In the genomic region with DNA sequence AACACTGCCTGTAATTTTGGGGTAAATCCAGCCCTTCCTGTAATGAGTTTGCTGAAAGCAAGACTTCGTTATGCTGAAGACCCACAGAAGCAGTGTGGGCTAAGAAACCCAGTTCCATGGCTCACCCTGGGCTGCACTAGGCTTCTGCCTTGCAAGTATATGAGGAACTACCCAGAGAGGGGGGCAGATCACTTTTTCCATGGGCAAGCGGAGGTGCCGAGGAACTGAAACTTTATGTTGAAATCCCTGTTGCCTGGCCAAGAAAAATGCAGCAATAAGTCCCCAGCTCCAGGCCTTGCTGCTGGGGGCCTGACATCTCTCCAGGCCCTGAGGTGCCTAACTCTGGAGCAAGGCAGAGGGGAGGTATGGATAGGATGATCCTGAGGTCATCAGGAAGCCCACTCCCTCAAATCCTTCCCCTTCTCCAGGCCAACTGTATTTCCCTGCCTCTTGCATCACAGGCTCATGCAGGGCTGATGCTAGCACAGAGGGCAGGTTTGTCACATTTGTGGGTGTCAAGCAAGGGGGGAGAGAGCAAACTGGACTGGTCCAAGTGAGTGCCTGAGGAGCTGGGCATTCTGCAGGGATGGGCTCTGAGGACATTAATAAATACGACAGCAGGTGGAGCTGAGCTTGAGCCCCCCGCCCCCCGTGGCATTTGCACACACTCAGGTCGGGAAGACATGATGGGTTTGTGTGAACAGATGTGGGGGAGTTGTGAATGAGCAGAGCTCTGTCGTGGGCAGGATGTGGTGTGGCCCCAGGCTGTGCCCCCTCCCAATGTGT, we compare ENCODE assay signal across 11 cellular contexts. TPM values are rescaled to one million over a fixed set of nuclear protein-coding genes. Genes with fewer than 3 reads are reported as not detected.
DNase-seq lines count a peak whose midpoint lies in the region; ATAC-seq, FAIRE-seq and TF ChIP-seq lines count a peak whose summit lies in the region.
"Had no signal": no experiment of that assay in that cellular context is flagged by ENCODE, and none has a peak within 500 bp of the region (broad histone marks: within the 10 kb centered on the region; RNA-seq: fewer than 3 reads in every experiment).

No MANE protein-coding gene starts in this region.

- 31% methylated on average over 8 of the region's 8 CpGs for WGBS in GM12878 (ENCODE audit: insufficient coverage, insufficient replicate concordance, low lambda C conversion rate, missing lambda C conversion rate)
- WGBS in upper lobe of left lung, 2 donors: 48 to 53% methylated on average over 8 of the region's 8 CpGs

- H3K27ac ChIP-seq in GM12878 (ENCODE audit: control insufficient read depth, insufficient read depth): peak overlapping the region; percentile 85
- peak overlapping the region; percentile 42 to 90 (median 72) for H3K27ac ChIP-seq in upper lobe of left lung

- peak overlapping the region; percentile 43 for H2AFZ ChIP-seq in GM12878 (ENCODE audit: control insufficient read depth, low read depth, low read length)

- H3K4me1 Mint-ChIP-seq in activated naive CD4-positive, alpha-beta T cell treated with anti-CD3 and anti-CD28 coated beads for 36 hours (ENCODE audit: low read depth): peaks cover 34% of the 10 kb centered on the region

- RAD21 ChIA-PET in GM12878 (lab: Charles Lee; ENCODE audit: unreplicated experiment): interaction anchor here (1.9 to 9.2 kb wide), 4 partner anchors 8 to 35 kb away, joined by 4 to 124 read pairs (median 47); a partner anchor contains a TSS

- TF ChIP-seq POLR2A in GM12878 (IDR thresholded peaks at IDR 0.05; ENCODE audit: low read depth, low read length) (no peak), upper lobe of left lung (IDR thresholded peaks at IDR 0.05) (no peak)

- peaks cover 9% of the 10 kb centered on the region; the same call in 1 of the 2 replicates for H3K79me2 ChIP-seq in GM12878 (ENCODE audit: control insufficient read depth, insufficient read depth, low read length)

- H3K27ac Mint-ChIP-seq in activated naive CD4-positive, alpha-beta T cell treated with anti-CD3 and anti-CD28 coated beads for 36 hours: peak overlapping the region; percentile 0

- no peak for FAIRE-seq in GM12878 (lab: Jason Lieb, UNC)

- BruUV-seq in GM12878 (replicated peaks; lab: Mats Ljungman, UMichigan): no TSS peak

- CTCF ChIA-PET in activated naive CD4-positive, alpha-beta T cell treated with anti-CD3 and anti-CD28 coated beads for 36 hours (lab: Charles Lee): interaction anchor here (4.8 kb wide), 1 partner anchor 35 kb away, joined by 26 read pairs; no protein-coding TSS in a partner anchor
- CTCF ChIA-PET in GM12878 (lab: Yijun Ruan, JAX): interaction anchor here (1.2 to 9.1 kb wide), 6 partner anchors 8 to 34 kb away, joined by 3 to 116 read pairs (median 12); a partner anchor contains a TSS

- H3K9me3 Mint-ChIP-seq in activated naive CD4-positive, alpha-beta T cell treated with anti-CD3 and anti-CD28 coated beads for 36 hours: no peaks in the 10 kb centered on the region

- POLR2A ChIA-PET in GM12878 (lab: Charles Lee): interaction anchor here (0.9 to 14.0 kb wide), 7 partner anchors 10 to 35 kb away, joined by 3 to 174 read pairs (median 3); a partner anchor contains a TSS

- TF ChIP-seq CTCF in GM12878 (IDR thresholded peaks at IDR 0.05 in 2 of 3, conservative IDR thresholded peaks at IDR 0.05 in 1 of 3; ENCODE audit: control insufficient read depth in 2 of 3, extremely low read depth in 1 of 3, insufficient read depth in 1 of 3, low read depth in 3 of 3, low read length in 3 of 3) (no peak), upper lobe of left lung (IDR thresholded peaks at IDR 0.05) (no peak)

- peak; percentile 45 for DNase-seq in activated naive CD4-positive, alpha-beta T cell treated with anti-CD3 and anti-CD28 coated beads for 36 hours
- no peak for DNase-seq in activated naive CD4-positive, alpha-beta T cell treated with Interleukin-2 at 50 U/mL for 16 hours
- no peak for DNase-seq in GM12878 (ENCODE audit: low read depth, low spot score)
- peak; percentile 88 for DNase-seq in mesenteric fat pad (ENCODE audit: low spot score)
- DNase-seq in upper lobe of left lung: peak in 1 of 2 donors; percentile 81
- no peak for DNase-seq in NCI-H446 treated with DMSO at 0.1 percent for 48 hours (lab: John Stamatoyannopoulos, UW)
- no peak for DNase-seq in NCI-H345 treated with DMSO at 0.1 percent for 48 hours (lab: John Stamatoyannopoulos, UW; ENCODE audit: unreplicated experiment)
- DNase-seq: SHP77 had no signal

- H3K4me1 ChIP-seq in GM12878 (ENCODE audit: control insufficient read depth, insufficient read depth, low read length): peaks cover 67% of the 10 kb centered on the region
- H3K4me1 ChIP-seq in upper lobe of left lung: peaks cover 57 to 65% (median 64%) of the 10 kb centered on the region in 4 donors

- H3K4me2 ChIP-seq in GM12878 (ENCODE audit: control insufficient read depth, insufficient read depth): peak overlapping the region; percentile 45
- H3K4me2 ChIP-seq: smooth muscle cell had no signal

- in situ Hi-C loops in GM12878 (cut with MboI): loop anchor here (10.0 to 25.0 kb wide), 2 partner anchors 1563 to 1806 kb away; a partner anchor contains a TSS

- peak overlapping the region; percentile 7; the same call in 1 of the 2 replicates for H3K4me3 ChIP-seq in GM12878
- H3K4me3 ChIP-seq in upper lobe of left lung: no peak overlapping the region
- H3K4me3 ChIP-seq: smooth muscle cell had no signal

- TF ChIP-seq EP300 in GM12878 (IDR thresholded peaks at IDR 0.05; ENCODE audit: borderline replicate concordance in 1 of 2, control insufficient read depth in 1 of 2, low read depth in 2 of 2, low read length in 2 of 2): no peak
- TF ChIP-seq EP300 in upper lobe of left lung (IDR thresholded peaks at IDR 0.05): peak in 1 of 4 donors; percentile 19

- no peaks in the 10 kb centered on the region for H3K27me3 Mint-ChIP-seq in activated naive CD4-positive, alpha-beta T cell treated with anti-CD3 and anti-CD28 coated beads for 36 hours (ENCODE audit: low read depth)

- intact Hi-C loops in activated naive CD4-positive, alpha-beta T cell treated with anti-CD3 and anti-CD28 coated beads for 36 hours (cut with micrococcal nuclease): loop anchor here (10.0 kb wide), 1 partner anchor 1153 kb away; no protein-coding TSS in a partner anchor
- intact Hi-C loops in GM12878 (cut with micrococcal nuclease; ENCODE audit: unreplicated experiment): loop anchor here (10.0 kb wide), 2 partner anchors 407 to 1823 kb away; a partner anchor contains a TSS

- SMC1A ChIA-PET in GM12878 (lab: Charles Lee; ENCODE audit: uncharacterized antibody, unreplicated experiment): interaction anchor here (0.8 to 9.3 kb wide), 9 partner anchors 8 to 1367 kb away, joined by 3 to 147 read pairs (median 10); a partner anchor contains a TSS

- ATAC-seq in GM12878: peak; percentile 10
- peak; percentile 36 to 81 for ATAC-seq in upper lobe of left lung (ENCODE audit: low FRiP score in 2 of 2)
- no peak for ATAC-seq in HG03108 (IDR thresholded peaks at IDR 0.05; ENCODE audit: unreplicated experiment)

- no peaks in the 10 kb centered on the region for H4K20me1 ChIP-seq in GM12878 (ENCODE audit: control insufficient read depth, insufficient read depth)

- peaks cover 0 to 8% of the 10 kb centered on the region in 2 experiments; a peak in 2 of 4 replicates for H3K36me3 ChIP-seq in GM12878 (ENCODE audit: control insufficient read depth in 2 of 2, insufficient read depth in 2 of 2, low read length in 1 of 2)
- H3K36me3 ChIP-seq in upper lobe of left lung: peaks cover 2 to 30% (median 12%) of the 10 kb centered on the region in 4 donors

- H3K4me3 Mint-ChIP-seq in activated naive CD4-positive, alpha-beta T cell treated with anti-CD3 and anti-CD28 coated beads for 36 hours: no peak overlapping the region

- H3K9ac ChIP-seq in GM12878 (ENCODE audit: control insufficient read depth, insufficient read depth, low read length): peak overlapping the region; percentile 52

- no peaks in the 10 kb centered on the region for H3K36me3 Mint-ChIP-seq in activated naive CD4-positive, alpha-beta T cell treated with anti-CD3 and anti-CD28 coated beads for 36 hours (ENCODE audit: low read depth)

- H3K9me3 ChIP-seq in GM12878 (replicated peaks; ENCODE audit: control insufficient read depth, insufficient read depth, low read length): no peaks in the 10 kb centered on the region
- no peaks in the 10 kb centered on the region for H3K9me3 ChIP-seq in upper lobe of left lung

- H3K27me3 ChIP-seq in GM12878 (replicated peaks in 1 of 2; ENCODE audit: control insufficient read depth in 2 of 2, insufficient read depth in 2 of 2, low read length in 1 of 2): no peaks in the 10 kb centered on the region
- no peaks in the 10 kb centered on the region for H3K27me3 ChIP-seq in upper lobe of left lung

- no peak for TF ChIP-seq RAD21 in GM12878 (IDR thresholded peaks at IDR 0.05; ENCODE audit: insufficient read depth, low read depth, low read length)

RNA-seq across cellular contexts. Expression of a gene that starts 8.7 kb away (rescaled TPM):
- total RNA-seq in activated naive CD4-positive, alpha-beta T cell treated with anti-CD3 and anti-CD28 coated beads for 36 hours: 1 to 10 TPM; 1.1 to 2.2 TPM
- 175 and 194 TPM in 2 replicates for total RNA-seq in GM12878 (2013; cell fraction: nucleolus; rRNA removed)
- 15.6 and 16.5 TPM in 2 replicates for total RNA-seq in GM12878 (2014; rRNA removed)
- 10.9 and 11.9 TPM in 2 replicates for total RNA-seq in GM12878 (2014; rRNA removed; fragmentation: Illumina TruSeq; extraction: Trizol)
- total RNA-seq in GM12878 (2021): 20.0 and 21.1 TPM in 2 replicates
- polyA plus RNA-seq in GM12878 (2011; ENCODE audit: low read depth): 9.8 TPM
- 50.8 and 71.1 TPM in 2 replicates for polyA plus RNA-seq in GM12878 (2011; rRNA removed)
- 55.8 and 83.7 TPM in 2 replicates for polyA plus RNA-seq in GM12878 (2011; cell fraction: cytosol; rRNA removed)
- polyA plus RNA-seq in GM12878 (2011; cell fraction: nucleus; rRNA removed): 307 and 389 TPM in 2 replicates
- 16.9 and 18.3 TPM in 2 replicates for polyA plus RNA-seq in GM12878 (2012)
- 6.3 and 10.7 TPM in 2 replicates for polyA plus RNA-seq in GM12878 (2014; fragmentation: Illumina TruSeq; extraction: Trizol)
- 1 to 10 TPM; 3.7 to 4.0 TPM for polyA plus RNA-seq in GM12878 (2014; fragmentation: Nextera tagmentation; extraction: Ambion mirVana)
- 17.1 and 19.4 TPM in 2 replicates for polyA plus RNA-seq in GM12878 (2014; rRNA removed)
- 10 to 100 TPM; 17.1 to 19.1 TPM for polyA plus RNA-seq in GM12878 (2016; fragmentation: Nextera tagmentation; extraction: Ambion mirVana)
- 45.6 and 75.7 TPM in 2 replicates for polyA minus RNA-seq in GM12878 (2011; rRNA and poly(A)+ RNA removed)
- 17.1 and 19.4 TPM in 2 replicates for polyA minus RNA-seq in GM12878 (2011; cell fraction: cytosol; rRNA and poly(A)+ RNA removed)
- polyA minus RNA-seq in GM12878 (2011; cell fraction: nucleus; rRNA and poly(A)+ RNA removed): 66.4 and 98.8 TPM in 2 replicates
- 122 TPM for total RNA-seq in mesenteric fat pad
- total RNA-seq in upper lobe of left lung: 100 to 1,000 TPM in 1 of 6 donors, 10 to 100 TPM in 5; 23.4 to 194 (median 48.0) TPM

RNA-seq across cellular contexts. Expression of a gene that starts 10.3 kb away (rescaled TPM):
- 1 to 10 TPM; 2.4 to 3.2 TPM for total RNA-seq in activated naive CD4-positive, alpha-beta T cell treated with anti-CD3 and anti-CD28 coated beads for 36 hours
- total RNA-seq in GM12878 (2013; cell fraction: nucleolus; rRNA removed): 23.8 and 31.1 TPM in 2 replicates
- 7.8 and 8.4 TPM in 2 replicates for total RNA-seq in GM12878 (2014; rRNA removed)
- 5.6 and 5.7 TPM in 2 replicates for total RNA-seq in GM12878 (2014; rRNA removed; fragmentation: Illumina TruSeq; extraction: Trizol)
- 8.6 and 8.9 TPM in 2 replicates for total RNA-seq in GM12878 (2021)
- polyA plus RNA-seq in GM12878 (2011; ENCODE audit: low read depth): 1.2 TPM
- 2.4 and 4.5 TPM in 2 replicates for polyA plus RNA-seq in GM12878 (2011; rRNA removed)
- polyA plus RNA-seq in GM12878 (2011; cell fraction: cytosol; rRNA removed): 5.2 and 6.2 TPM in 2 replicates
- 3.0 and 3.7 TPM in 2 replicates for polyA plus RNA-seq in GM12878 (2011; cell fraction: nucleus; rRNA removed)
- 2.1 and 4.4 TPM in 2 replicates for polyA plus RNA-seq in GM12878 (2012)
- polyA plus RNA-seq in GM12878 (2014; fragmentation: Illumina TruSeq; extraction: Trizol): 3.8 and 6.1 TPM in 2 replicates
- 1 to 10 TPM; 1.7 to 1.8 TPM for polyA plus RNA-seq in GM12878 (2014; fragmentation: Nextera tagmentation; extraction: Ambion mirVana)
- 8.5 TPM in 2 replicates for polyA plus RNA-seq in GM12878 (2014; rRNA removed)
- polyA plus RNA-seq in GM12878 (2016; fragmentation: Nextera tagmentation; extraction: Ambion mirVana): 10 to 100 TPM; 11.0 to 12.1 TPM
- polyA minus RNA-seq in GM12878 (2011; rRNA and poly(A)+ RNA removed): 6.1 and 8.3 TPM in 2 replicates
- polyA minus RNA-seq in GM12878 (2011; cell fraction: cytosol; rRNA and poly(A)+ RNA removed): 2.6 and 3.1 TPM in 2 replicates
- polyA minus RNA-seq in GM12878 (2011; cell fraction: nucleus; rRNA and poly(A)+ RNA removed): 8.7 and 10.1 TPM in 2 replicates
- total RNA-seq in mesenteric fat pad: 566 TPM
- 100 to 1,000 TPM in 3 of 6 donors, 10 to 100 TPM in 3; 42.0 to 405 (median 95.6) TPM for total RNA-seq in upper lobe of left lung

RNA-seq across cellular contexts. Expression of a gene that starts 32.4 kb away (rescaled TPM):
- 10 to 100 TPM; 18.7 to 19.5 TPM for total RNA-seq in activated naive CD4-positive, alpha-beta T cell treated with anti-CD3 and anti-CD28 coated beads for 36 hours
- total RNA-seq in GM12878 (2013; cell fraction: nucleolus; rRNA removed): 15.8 and 16.7 TPM in 2 replicates
- total RNA-seq in GM12878 (2014; rRNA removed) (31.1 and 42.1 TPM in 2 replicates), GM12878 (2014; rRNA removed; fragmentation: Illumina TruSeq; extraction: Trizol) (44.2 and 44.5 TPM in 2 replicates), GM12878 (2021) (31.1 and 34.7 TPM in 2 replicates), mesenteric fat pad (50.3 TPM), upper lobe of left lung (10 to 100 TPM in 4 of 6 donors, 1 to 10 TPM in 2; 8.4 to 26.9 (median 18.4) TPM)
- 20.2 TPM for polyA plus RNA-seq in GM12878 (2011; ENCODE audit: low read depth)
- polyA plus RNA-seq in GM12878 (2011; rRNA removed) (33.1 and 49.3 TPM in 2 replicates), GM12878 (2014; fragmentation: Illumina TruSeq; extraction: Trizol) (43.4 and 59.1 TPM in 2 replicates), GM12878 (2014; fragmentation: Nextera tagmentation; extraction: Ambion mirVana) (10 to 100 TPM; 47.4 to 74.4 TPM), GM12878 (2014; rRNA removed) (26.7 and 32.3 TPM in 2 replicates), GM12878 (2016; fragmentation: Nextera tagmentation; extraction: Ambion mirVana) (10 to 100 TPM; 47.2 to 48.4 TPM)
- 10.8 and 12.9 TPM in 2 replicates for polyA plus RNA-seq in GM12878 (2011; cell fraction: cytosol; rRNA removed)
- polyA plus RNA-seq in GM12878 (2011; cell fraction: nucleus; rRNA removed): 11.1 and 11.3 TPM in 2 replicates
- polyA plus RNA-seq in GM12878 (2012): 21.5 and 21.7 TPM in 2 replicates
- 8.3 and 8.7 TPM in 2 replicates for polyA minus RNA-seq in GM12878 (2011; rRNA and poly(A)+ RNA removed)
- 4.4 and 5.1 TPM in 2 replicates for polyA minus RNA-seq in GM12878 (2011; cell fraction: cytosol; rRNA and poly(A)+ RNA removed)
- polyA minus RNA-seq in GM12878 (2011; cell fraction: nucleus; rRNA and poly(A)+ RNA removed): 5.2 and 6.5 TPM in 2 replicates

RNA-seq across cellular contexts. Expression of a gene that starts 57.2 kb away (rescaled TPM):
- total RNA-seq in activated naive CD4-positive, alpha-beta T cell treated with anti-CD3 and anti-CD28 coated beads for 36 hours: not detected
- not detected in 2 replicates for total RNA-seq in GM12878 (2013; cell fraction: nucleolus; rRNA removed)
- not detected in 2 replicates for total RNA-seq in GM12878 (2014; rRNA removed)
- total RNA-seq in GM12878 (2014; rRNA removed; fragmentation: Illumina TruSeq; extraction: Trizol): not detected in 2 replicates
- total RNA-seq in GM12878 (2021): not detected in 2 replicates
- polyA plus RNA-seq in GM12878 (2011; ENCODE audit: low read depth): not detected
- 0.07 and 0.12 TPM in 2 replicates for polyA plus RNA-seq in GM12878 (2011; rRNA removed)
- 0.21 and 0.32 TPM in 2 replicates for polyA plus RNA-seq in GM12878 (2011; cell fraction: cytosol; rRNA removed)
- polyA plus RNA-seq in GM12878 (2011; cell fraction: nucleus; rRNA removed): 0.28 and 0.42 TPM in 2 replicates
- 0.08 TPM in 1 of 2 replicates, not detected in the other for polyA plus RNA-seq in GM12878 (2012)
- not detected in 2 replicates for polyA plus RNA-seq in GM12878 (2014; fragmentation: Illumina TruSeq; extraction: Trizol)
- polyA plus RNA-seq in GM12878 (2014; fragmentation: Nextera tagmentation; extraction: Ambion mirVana): not detected
- not detected in 2 replicates for polyA plus RNA-seq in GM12878 (2014; rRNA removed)
- polyA plus RNA-seq in GM12878 (2016; fragmentation: Nextera tagmentation; extraction: Ambion mirVana): not detected
- polyA minus RNA-seq in GM12878 (2011; rRNA and poly(A)+ RNA removed): 0.29 and 0.41 TPM in 2 replicates
- not detected in 2 replicates for polyA minus RNA-seq in GM12878 (2011; cell fraction: cytosol; rRNA and poly(A)+ RNA removed)
- polyA minus RNA-seq in GM12878 (2011; cell fraction: nucleus; rRNA and poly(A)+ RNA removed): 0.12 TPM in 1 of 2 replicates, not detected in the other
- not detected for total RNA-seq in mesenteric fat pad
- under 1 TPM in 1 of 6 donors, not detected in 5; 0.06 TPM for total RNA-seq in upper lobe of left lung
- total RNA-seq: smooth muscle cell had no signal
- polyA plus RNA-seq: BJ, smooth muscle cell had no signal

Comparison
In these comparisons a context has a peak if more than half of its experiments do, and no peak if none do; other contexts are left out.
1. DNase-seq: peak in activated naive CD4-positive, alpha-beta T cell treated with anti-CD3 and anti-CD28 coated beads for 36 hours (single experiment) and mesenteric fat pad (single experiment); none in activated naive CD4-positive, alpha-beta T cell treated with Interleukin-2 at 50 U/mL for 16 hours (single experiment), GM12878 (single experiment), NCI-H446 treated with DMSO at 0.1 percent for 48 hours (single experiment) and NCI-H345 treated with DMSO at 0.1 percent for 48 hours (single experiment).